ENCODE assay signal across 2 cellular contexts in the genomic region with DNA sequence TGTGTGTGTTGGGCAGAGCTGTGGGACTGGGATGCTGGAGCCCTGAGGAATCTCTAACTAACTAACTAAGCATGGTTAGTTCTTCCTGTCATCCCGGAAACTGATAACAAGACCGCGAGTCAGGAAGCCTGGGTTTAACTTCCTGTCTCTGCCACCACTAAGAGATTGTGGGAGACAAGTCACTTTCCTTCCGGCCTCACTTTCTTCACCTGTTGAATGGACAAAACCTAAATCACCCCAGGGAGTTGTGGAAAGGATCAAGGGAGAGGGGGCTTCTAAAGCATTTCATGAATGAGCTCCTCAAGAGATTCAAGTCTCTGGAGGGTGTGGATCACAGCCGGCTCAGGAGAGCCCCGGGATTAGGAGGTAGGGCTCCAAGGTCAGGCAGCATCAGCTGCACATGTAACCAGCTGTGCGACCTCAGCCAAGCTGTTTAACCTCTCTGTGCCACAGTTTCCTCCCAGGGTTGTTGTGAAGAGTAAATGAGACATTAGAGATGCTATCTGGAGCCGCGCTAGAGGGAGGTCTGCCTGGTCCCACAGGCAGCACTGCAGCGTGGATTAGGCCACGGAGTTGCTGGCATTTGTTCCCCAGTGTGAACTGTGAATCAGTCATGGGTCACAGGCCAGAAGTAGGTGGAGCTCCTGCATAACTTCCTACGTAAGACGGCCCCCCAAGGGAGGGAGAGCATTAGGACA.
TF ChIP-seq lines count a peak whose summit lies in the region.

No MANE protein-coding gene starts in this region.

TF ChIP-seq in GM23338, 12 proteins besides CTCF, POLR2A, EP300 and RAD21:
- TF ChIP-seq JUNB (IDR thresholded peaks at IDR 0.05; ENCODE audit: unreplicated experiment), result no peak
- TF ChIP-seq, protein P1, sequence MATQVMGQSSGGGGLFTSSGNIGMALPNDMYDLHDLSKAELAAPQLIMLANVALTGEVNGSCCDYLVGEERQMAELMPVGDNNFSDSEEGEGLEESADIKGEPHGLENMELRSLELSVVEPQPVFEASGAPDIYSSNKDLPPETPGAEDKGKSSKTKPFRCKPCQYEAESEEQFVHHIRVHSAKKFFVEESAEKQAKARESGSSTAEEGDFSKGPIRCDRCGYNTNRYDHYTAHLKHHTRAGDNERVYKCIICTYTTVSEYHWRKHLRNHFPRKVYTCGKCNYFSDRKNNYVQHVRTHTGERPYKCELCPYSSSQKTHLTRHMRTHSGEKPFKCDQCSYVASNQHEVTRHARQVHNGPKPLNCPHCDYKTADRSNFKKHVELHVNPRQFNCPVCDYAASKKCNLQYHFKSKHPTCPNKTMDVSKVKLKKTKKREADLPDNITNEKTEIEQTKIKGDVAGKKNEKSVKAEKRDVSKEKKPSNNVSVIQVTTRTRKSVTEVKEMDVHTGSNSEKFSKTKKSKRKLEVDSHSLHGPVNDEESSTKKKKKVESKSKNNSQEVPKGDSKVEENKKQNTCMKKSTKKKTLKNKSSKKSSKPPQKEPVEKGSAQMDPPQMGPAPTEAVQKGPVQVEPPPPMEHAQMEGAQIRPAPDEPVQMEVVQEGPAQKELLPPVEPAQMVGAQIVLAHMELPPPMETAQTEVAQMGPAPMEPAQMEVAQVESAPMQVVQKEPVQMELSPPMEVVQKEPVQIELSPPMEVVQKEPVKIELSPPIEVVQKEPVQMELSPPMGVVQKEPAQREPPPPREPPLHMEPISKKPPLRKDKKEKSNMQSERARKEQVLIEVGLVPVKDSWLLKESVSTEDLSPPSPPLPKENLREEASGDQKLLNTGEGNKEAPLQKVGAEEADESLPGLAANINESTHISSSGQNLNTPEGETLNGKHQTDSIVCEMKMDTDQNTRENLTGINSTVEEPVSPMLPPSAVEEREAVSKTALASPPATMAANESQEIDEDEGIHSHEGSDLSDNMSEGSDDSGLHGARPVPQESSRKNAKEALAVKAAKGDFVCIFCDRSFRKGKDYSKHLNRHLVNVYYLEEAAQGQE (IDR thresholded peaks at IDR 0.05; ENCODE audit: unreplicated experiment), result no peak
- TF ChIP-seq EZH2phosphoT487 (IDR thresholded peaks at IDR 0.05; ENCODE audit: unreplicated experiment), result no peak

TF ChIP-seq in GM12878, 131 proteins besides CTCF, POLR2A, EP300 and RAD21:
- TF ChIP-seq EED (IDR thresholded peaks at IDR 0.05; ENCODE audit: low read depth) (peak; percentile 45; the same call in 1 of the 2 replicates), ETV6 (conservative IDR thresholded peaks at IDR 0.05 in 1 of 2, IDR thresholded peaks at IDR 0.05 in 1 of 2; ENCODE audit: borderline replicate concordance in 1 of 2, low read depth in 1 of 2) (peak in 1 of 2 experiments; percentile 89; a peak in 2 of 4 replicates), MEF2B (IDR thresholded peaks at IDR 0.05; ENCODE audit: partially characterized antibody, poor library complexity, severe bottlenecking) (peak; percentile 11), RUNX3 (IDR thresholded peaks at IDR 0.05; ENCODE audit: low read length) (0 out of 2 replicates have a peak, but pooled peaks have one; percentile 12), IKZF2 (IDR thresholded peaks at IDR 0.05) (peak in 1 of 2 experiments; percentile 16; a peak in 1 of 4 replicates)
- TF ChIP-seq, protein P2, sequence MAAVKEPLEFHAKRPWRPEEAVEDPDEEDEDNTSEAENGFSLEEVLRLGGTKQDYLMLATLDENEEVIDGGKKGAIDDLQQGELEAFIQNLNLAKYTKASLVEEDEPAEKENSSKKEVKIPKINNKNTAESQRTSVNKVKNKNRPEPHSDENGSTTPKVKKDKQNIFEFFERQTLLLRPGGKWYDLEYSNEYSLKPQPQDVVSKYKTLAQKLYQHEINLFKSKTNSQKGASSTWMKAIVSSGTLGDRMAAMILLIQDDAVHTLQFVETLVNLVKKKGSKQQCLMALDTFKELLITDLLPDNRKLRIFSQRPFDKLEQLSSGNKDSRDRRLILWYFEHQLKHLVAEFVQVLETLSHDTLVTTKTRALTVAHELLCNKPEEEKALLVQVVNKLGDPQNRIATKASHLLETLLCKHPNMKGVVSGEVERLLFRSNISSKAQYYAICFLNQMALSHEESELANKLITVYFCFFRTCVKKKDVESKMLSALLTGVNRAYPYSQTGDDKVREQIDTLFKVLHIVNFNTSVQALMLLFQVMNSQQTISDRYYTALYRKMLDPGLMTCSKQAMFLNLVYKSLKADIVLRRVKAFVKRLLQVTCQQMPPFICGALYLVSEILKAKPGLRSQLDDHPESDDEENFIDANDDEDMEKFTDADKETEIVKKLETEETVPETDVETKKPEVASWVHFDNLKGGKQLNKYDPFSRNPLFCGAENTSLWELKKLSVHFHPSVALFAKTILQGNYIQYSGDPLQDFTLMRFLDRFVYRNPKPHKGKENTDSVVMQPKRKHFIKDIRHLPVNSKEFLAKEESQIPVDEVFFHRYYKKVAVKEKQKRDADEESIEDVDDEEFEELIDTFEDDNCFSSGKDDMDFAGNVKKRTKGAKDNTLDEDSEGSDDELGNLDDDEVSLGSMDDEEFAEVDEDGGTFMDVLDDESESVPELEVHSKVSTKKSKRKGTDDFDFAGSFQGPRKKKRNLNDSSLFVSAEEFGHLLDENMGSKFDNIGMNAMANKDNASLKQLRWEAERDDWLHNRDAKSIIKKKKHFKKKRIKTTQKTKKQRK (IDR thresholded peaks at IDR 0.05; ENCODE audit: low read depth, low read length), result no peak
